In genomic region chr9:89277043-89277442, GRCh38 we compare ENCODE assay signal across 23 cellular contexts. TPM values are rescaled to one million over a fixed set of nuclear protein-coding genes. Genes with fewer than 3 reads are reported as not detected.
DNase-seq lines count a peak whose midpoint lies in the region; ATAC-seq, FAIRE-seq and TF ChIP-seq lines count a peak whose summit lies in the region.
"Had no signal": no experiment of that assay in that cellular context is flagged by ENCODE, and none has a peak within 500 bp of the region (broad histone marks: within the 10 kb centered on the region; RNA-seq: fewer than 3 reads in every experiment).

No MANE protein-coding gene starts in this region.

- peak overlapping the region; percentile 52; the same call in 1 of the 2 replicates for H2BK20ac ChIP-seq in IMR-90 (ENCODE audit: low read depth, low read length)

- H4K20me1 ChIP-seq in IMR-90 (ENCODE audit: insufficient read depth, low read length) = no peaks in the 10 kb centered on the region
- no peaks in the 10 kb centered on the region for H4K20me1 ChIP-seq in HepG2 (ENCODE audit: insufficient read depth, low read length)

- TF ChIP-seq CTCF in IMR-90 (conservative IDR thresholded peaks at IDR 0.05; ENCODE audit: low read depth, low read length) (no peak), HepG2 (CRISPR knock-in tag; IDR thresholded peaks at IDR 0.05) (no peak), ascending aorta (IDR thresholded peaks at IDR 0.05) (no peak)

- no peak overlapping the region for H3K14ac ChIP-seq in IMR-90 (replicated peaks; ENCODE audit: low read depth, low read length)

- DNase-seq in activated naive CD8-positive, alpha-beta T cell treated with anti-CD3 and anti-CD28 coated beads for 36 hours = no peak
- no peak for DNase-seq in IMR-90
- DNase-seq in T-cell = no peak
- peak in 1 of 10 donors; percentile 4 for DNase-seq in naive thymus-derived CD8-positive, alpha-beta T cell
- no peak for DNase-seq in HepG2 (ENCODE audit: low spot score)
- no peak for DNase-seq in caudate nucleus (lab: John Stamatoyannopoulos, UW)
- no peak for DNase-seq in ascending aorta (ENCODE audit: low spot score in 2 of 2)
- DNase-seq: DMS79 treated with DMSO at 0.1 percent for 48 hours, NCI-H1092 treated with DMSO at 0.1 percent for 48 hours, NCI-H1436, NCI-H187, NCI-H2081 treated with DMSO at 0.1 percent for 48 hours, NCI-H2171, NCI-H510A, NCI-H69, Peyer's patch, SHP77 treated with DMSO at 0.1 percent for 48 hours had no signal

- intact Hi-C loops in IMR-90 (cut with micrococcal nuclease) (loop anchor here (5.0 to 10.0 kb wide), 2 partner anchors 255 to 682 kb away; no protein-coding TSS in a partner anchor), HepG2 (cut with micrococcal nuclease; ENCODE audit: unreplicated experiment) (no loop called here), ascending aorta (cut with DNase I) (no loop called here)

- peaks cover 7% of the 10 kb centered on the region; the same call in 1 of the 2 replicates for H3K4me1 ChIP-seq in IMR-90 (ENCODE audit: control insufficient read depth, insufficient read depth, low read length)
- H3K4me1 ChIP-seq in HepG2 (ENCODE audit: insufficient read depth, low read length) = no peaks in the 10 kb centered on the region
- H3K4me1 ChIP-seq in ascending aorta = no peaks in the 10 kb centered on the region
- H3K4me1 ChIP-seq: Peyer's patch had no signal

- no peaks in the 10 kb centered on the region for H3K27me3 Mint-ChIP-seq in activated naive CD8-positive, alpha-beta T cell
- H3K27me3 Mint-ChIP-seq in activated naive CD8-positive, alpha-beta T cell treated with anti-CD3 and anti-CD28 coated beads for 36 hours = peaks cover 7% of the 10 kb centered on the region
- peaks cover 4 to 6% of the 10 kb centered on the region in 2 donors for H3K27me3 Mint-ChIP-seq in T-cell
- peaks cover 0 to 9% (median 0%) of the 10 kb centered on the region in 5 donors for H3K27me3 Mint-ChIP-seq in naive thymus-derived CD8-positive, alpha-beta T cell

- in situ Hi-C loops in IMR-90 (cut with MboI; ENCODE audit: low sequenced_read_pairs) (loop anchor here (10.0 kb wide), 1 partner anchor 682 kb away; no protein-coding TSS in a partner anchor), HepG2 (cut with HindIII; ENCODE audit: extremely low pct_ligation_motif_present, low pct_unique_long_range_greater_than_20kb) (no loop called here)

- H2AFZ ChIP-seq in IMR-90 (replicated peaks; ENCODE audit: low read length, poor library complexity) = no peak overlapping the region
- no peak overlapping the region for H2AFZ ChIP-seq in HepG2 (ENCODE audit: low read length)

- H3K36me3 Mint-ChIP-seq in activated naive CD8-positive, alpha-beta T cell = peaks cover 18% of the 10 kb centered on the region
- H3K36me3 Mint-ChIP-seq in activated naive CD8-positive, alpha-beta T cell treated with anti-CD3 and anti-CD28 coated beads for 36 hours = peaks cover 17% of the 10 kb centered on the region
- peaks cover 16% of the 10 kb centered on the region for H3K36me3 Mint-ChIP-seq in T-cell
- H3K36me3 Mint-ChIP-seq in naive thymus-derived CD8-positive, alpha-beta T cell = peaks cover 0 to 29% (median 17%) of the 10 kb centered on the region in 3 donors

- POLR2A ChIA-PET in IMR-90 (lab: Charles Lee; ENCODE audit: unreplicated experiment) (no interaction called here), T-cell (lab: Charles Lee) (no interaction called here), HepG2 (lab: Yijun Ruan, JAX) (no interaction called here)
- POLR2A ChIA-PET in naive thymus-derived CD8-positive, alpha-beta T cell (lab: Charles Lee) = no interaction called here

- H2BK5ac ChIP-seq in IMR-90 (ENCODE audit: low read depth, low read length, poor library complexity, severe bottlenecking) = no peak overlapping the region

- peaks cover 32% of the 10 kb centered on the region for H3K4me1 Mint-ChIP-seq in activated naive CD8-positive, alpha-beta T cell (ENCODE audit: low read depth)
- H3K4me1 Mint-ChIP-seq in activated naive CD8-positive, alpha-beta T cell treated with anti-CD3 and anti-CD28 coated beads for 36 hours = peaks cover 30% of the 10 kb centered on the region
- peaks cover 19 to 30% (median 24%) of the 10 kb centered on the region in 3 donors for H3K4me1 Mint-ChIP-seq in T-cell
- H3K4me1 Mint-ChIP-seq in naive thymus-derived CD8-positive, alpha-beta T cell = peaks cover 13 to 28% (median 18%) of the 10 kb centered on the region in 4 donors
- H3K4me1 Mint-ChIP-seq: B cell had no signal

- H3K18ac ChIP-seq in IMR-90 (ENCODE audit: low read depth, low read length) = no peak overlapping the region

- H3K9me3 Mint-ChIP-seq in activated naive CD8-positive, alpha-beta T cell (ENCODE audit: low read depth) = peaks cover 23% of the 10 kb centered on the region
- peaks cover 27% of the 10 kb centered on the region for H3K9me3 Mint-ChIP-seq in activated naive CD8-positive, alpha-beta T cell treated with anti-CD3 and anti-CD28 coated beads for 36 hours
- peaks cover 14 to 28% (median 16%) of the 10 kb centered on the region in 3 donors for H3K9me3 Mint-ChIP-seq in T-cell
- peaks cover 8 to 38% (median 29%) of the 10 kb centered on the region in 9 donors for H3K9me3 Mint-ChIP-seq in naive thymus-derived CD8-positive, alpha-beta T cell

- H3K9me1 ChIP-seq in IMR-90 (ENCODE audit: insufficient read depth, low read length) = no peaks in the 10 kb centered on the region

- no peak for TF ChIP-seq POLR2A in IMR-90 (IDR thresholded peaks at IDR 0.05; ENCODE audit: low read depth, low read length)
- TF ChIP-seq POLR2A in HepG2 (IDR thresholded peaks at IDR 0.05; ENCODE audit: insufficient read depth in 1 of 2, low read depth in 2 of 2, low read length in 2 of 2) = no peak

- BruUV-seq in IMR-90 (replicated peaks; lab: Mats Ljungman, UMichigan) (no TSS peak), HepG2 (replicated peaks; lab: Mats Ljungman, UMichigan) (no TSS peak)

- H3K9me3 ChIP-seq in IMR-90 (ENCODE audit: control insufficient read depth, insufficient read depth, low read length) (peaks cover 12% of the 10 kb centered on the region), HepG2 (ENCODE audit: low read length) (peaks cover 33% of the 10 kb centered on the region), ascending aorta (peaks cover 15 to 29% of the 10 kb centered on the region in 2 donors)

- H3K79me1 ChIP-seq in IMR-90 (ENCODE audit: low read depth in 1 of 2, low read length in 2 of 2) = no peaks in the 10 kb centered on the region

- peak overlapping the region; percentile 3; the same call in 1 of the 2 replicates for H3K23ac ChIP-seq in IMR-90 (ENCODE audit: low read depth, low read length)

- no peak overlapping the region for H4K8ac ChIP-seq in IMR-90 (ENCODE audit: low read depth in 2 of 2, low read length in 2 of 2)

- H3K56ac ChIP-seq in IMR-90 (ENCODE audit: extremely low read depth, insufficient read depth, low read length) = no peak overlapping the region

- no peak overlapping the region for H2AK9ac ChIP-seq in IMR-90 (replicated peaks; ENCODE audit: low read depth, low read length, poor library complexity)

- peak overlapping the region; percentile 35; the same call in 1 of the 2 replicates for H2AK5ac ChIP-seq in IMR-90 (ENCODE audit: low read depth, low read length)

- no peak overlapping the region for H3K4me3 Mint-ChIP-seq in activated naive CD8-positive, alpha-beta T cell
- H3K4me3 Mint-ChIP-seq in activated naive CD8-positive, alpha-beta T cell treated with anti-CD3 and anti-CD28 coated beads for 36 hours = no peak overlapping the region
- H3K4me3 Mint-ChIP-seq in T-cell = peak overlapping the region in 2 of 3 donors; percentile 28 to 37
- H3K4me3 Mint-ChIP-seq in naive thymus-derived CD8-positive, alpha-beta T cell = peak overlapping the region in 8 of 10 donors; percentile 19 to 69 (median 52)
- H3K4me3 Mint-ChIP-seq: B cell had no signal

- H3K79me2 ChIP-seq in HepG2 (ENCODE audit: insufficient read depth, low read length) = no peaks in the 10 kb centered on the region

- H3K27me3 ChIP-seq in IMR-90 (ENCODE audit: control insufficient read depth, insufficient read depth, low read length) (no peaks in the 10 kb centered on the region), HepG2 (ENCODE audit: control insufficient read depth in 1 of 2, insufficient read depth in 2 of 2, low read length in 2 of 2) (no peaks in the 10 kb centered on the region), ascending aorta (no peaks in the 10 kb centered on the region)
- H3K27me3 ChIP-seq: Peyer's patch had no signal

- TF ChIP-seq EP300 in HepG2 (IDR thresholded peaks at IDR 0.05; ENCODE audit: low read depth in 2 of 2, low read length in 2 of 2) (no peak), HepG2 (CRISPR knock-in tag; IDR thresholded peaks at IDR 0.05; ENCODE audit: borderline replicate concordance) (no peak)

- H3K36me3 ChIP-seq in IMR-90 (ENCODE audit: control insufficient read depth, insufficient read depth, low read length) (no peaks in the 10 kb centered on the region), HepG2 (replicated peaks in 1 of 2; ENCODE audit: control insufficient read depth in 1 of 2, insufficient read depth in 2 of 2, low read length in 2 of 2) (no peaks in the 10 kb centered on the region), ascending aorta (no peaks in the 10 kb centered on the region)
- H3K36me3 ChIP-seq: Peyer's patch had no signal

- peak overlapping the region; percentile 61 for H2BK120ac ChIP-seq in IMR-90 (ENCODE audit: low read depth, low read length)

- H3K27ac ChIP-seq in IMR-90 (ENCODE audit: insufficient read depth, low read length) (no peak overlapping the region), HepG2 (ENCODE audit: extremely low read length, insufficient read depth, low read length) (no peak overlapping the region), caudate nucleus (ENCODE audit: low read depth, low read length) (no peak overlapping the region), ascending aorta (no peak overlapping the region)
- H3K27ac ChIP-seq: C4-2B, KMS-11, Peyer's patch had no signal

- no peak for ATAC-seq in IMR-90 (ENCODE audit: low read depth)
- ATAC-seq in T-cell (replicated peaks in 1 of 4) = peak in 2 of 4 experiments; percentile 26 to 30
- peak; percentile 32 to 50 for ATAC-seq in naive thymus-derived CD8-positive, alpha-beta T cell
- no peak for ATAC-seq in HepG2

- H3K9ac ChIP-seq in IMR-90 (ENCODE audit: low read depth, low read length) (no peak overlapping the region), HepG2 (ENCODE audit: insufficient read depth, low read depth, low read length) (no peak overlapping the region)
- H3K9ac ChIP-seq: KMS-11 had no signal

- H3K4me2 ChIP-seq in IMR-90 (ENCODE audit: low read depth, low read length) (peak overlapping the region; percentile 42; the same call in 1 of the 2 replicates), HepG2 (ENCODE audit: low read depth, low read length) (no peak overlapping the region)

- CTCF ChIA-PET in IMR-90 (lab: Yijun Ruan, JAX) (no interaction called here), T-cell (lab: Charles Lee) (no interaction called here), HepG2 (lab: Yijun Ruan, JAX; ENCODE audit: low intra/inter-chr PET ratio, low total read pairs) (no interaction called here)

- dilution Hi-C loops in IMR-90 (cut with HindIII; ENCODE audit: low sequenced_read_pairs, unreplicated experiment) = no loop called here

- 100% methylated on average over 1 of the region's 2 CpGs; no CpG with 5 or more reads in 1 of the 2 experiments for WGBS in IMR-90 (ENCODE audit: extremely low coverage in 2 of 2, insufficient read length in 1 of 2), 2 experiments
- 78% methylated on average over 2 of the region's 2 CpGs for WGBS in HepG2 (ENCODE audit: low lambda C conversion rate)

- no peak overlapping the region for H3K4me3 ChIP-seq in IMR-90 (ENCODE audit: insufficient read depth, low read depth, low read length)
- no peak overlapping the region for H3K4me3 ChIP-seq in HepG2 (replicated peaks in 1 of 3; ENCODE audit: insufficient read depth in 1 of 3, low read depth in 2 of 3, low read length in 3 of 3)
- H3K4me3 ChIP-seq in ascending aorta = no peak overlapping the region
- H3K4me3 ChIP-seq: Peyer's patch had no signal

- H3K4ac ChIP-seq in IMR-90 (ENCODE audit: low read depth, low read length) = peak overlapping the region; percentile 64; the same call in 1 of the 2 replicates

- peak overlapping the region; percentile 33 for H4K91ac ChIP-seq in IMR-90 (ENCODE audit: insufficient read depth, low read depth, low read length)

- H3K27ac Mint-ChIP-seq in activated naive CD8-positive, alpha-beta T cell = peak overlapping the region; percentile 58
- no peak overlapping the region for H3K27ac Mint-ChIP-seq in activated naive CD8-positive, alpha-beta T cell treated with anti-CD3 and anti-CD28 coated beads for 36 hours
- H3K27ac Mint-ChIP-seq in T-cell = peak overlapping the region; percentile 34 to 71
- peak overlapping the region in 5 of 10 donors; percentile 38 to 79 (median 75) for H3K27ac Mint-ChIP-seq in naive thymus-derived CD8-positive, alpha-beta T cell
- H3K27ac Mint-ChIP-seq: B cell had no signal

- peak overlapping the region; percentile 53; the same call in 1 of the 2 replicates for H4K5ac ChIP-seq in IMR-90 (ENCODE audit: low read depth, low read length)

- TF ChIP-seq RAD21 in IMR-90 (IDR thresholded peaks at IDR 0.05; ENCODE audit: low read length) = no peak
- no peak for TF ChIP-seq RAD21 in HepG2 (CRISPR knock-in tag; IDR thresholded peaks at IDR 0.05)

- FAIRE-seq in HepG2 (lab: Jason Lieb, UNC) = no peak
- FAIRE-seq: GM19239, H54 had no signal

- H2BK15ac ChIP-seq in IMR-90 (ENCODE audit: low read depth, low read length) = peak overlapping the region; percentile 79; the same call in 1 of the 3 replicates

RNA-seq across cellular contexts. Expression of gene CKS2, which starts 34.0 kb away (rescaled TPM):
- total RNA-seq in activated naive CD8-positive, alpha-beta T cell treated with anti-CD3 and anti-CD28 coated beads for 36 hours = 100 to 1,000 TPM; 333 to 343 TPM
- 192 and 322 TPM in 2 replicates for total RNA-seq in IMR-90 (2012; rRNA removed)
- polyA plus RNA-seq in IMR-90 (2012; rRNA removed) = 261 and 325 TPM in 2 replicates
- polyA plus RNA-seq in IMR-90 (2012; cell fraction: cytosol; rRNA removed) = 28.4 and 79.6 TPM in 2 replicates
- polyA plus RNA-seq in IMR-90 (2012; cell fraction: nucleus; rRNA removed; ENCODE audit: low replicate concordance) = 30.5 and 89.8 TPM in 2 replicates
- total RNA-seq in T-cell = 10 to 100 TPM in 1 of 5 donors, 1 to 10 TPM in 4; 8.6 to 13.1 (median 9.2) TPM
- total RNA-seq in naive thymus-derived CD8-positive, alpha-beta T cell = 1 to 10 TPM; 4.8 to 5.3 TPM
- polyA plus RNA-seq in naive thymus-derived CD8-positive, alpha-beta T cell = 10 to 100 TPM in 1 of 3 donors, 1 to 10 TPM in 2; 7.0 to 13.6 (median 7.8) TPM
- total RNA-seq in HepG2 (2016; rRNA removed; fragmentation: Illumina TruSeq; extraction: Trizol) = 317 and 498 TPM in 2 replicates
- total RNA-seq in HepG2 (2016; cell fraction: cytosol; rRNA removed; fragmentation: Illumina TruSeq; extraction: Trizol; ENCODE audit: low read depth) = 202 and 209 TPM in 2 replicates
- total RNA-seq in HepG2 (2016; cell fraction: insoluble cytoplasmic fraction; rRNA removed; fragmentation: Illumina TruSeq; extraction: Trizol) = 319 and 528 TPM in 2 replicates
- total RNA-seq in HepG2 (2016; cell fraction: membrane; rRNA removed; fragmentation: Illumina TruSeq; extraction: Trizol) = 159 TPM in 2 replicates
- total RNA-seq in HepG2 (2016; cell fraction: nucleus; rRNA removed; fragmentation: Illumina TruSeq; extraction: Trizol) = 121 and 124 TPM in 2 replicates
- polyA plus RNA-seq in HepG2 (2011; rRNA removed) = 151 and 251 TPM in 2 replicates
- 262 and 383 TPM in 2 replicates for polyA plus RNA-seq in HepG2 (2011; cell fraction: cytosol; rRNA removed)
- 75.2 and 95.2 TPM in 2 replicates for polyA plus RNA-seq in HepG2 (2011; cell fraction: nucleus; rRNA removed)
- polyA plus RNA-seq in HepG2 (2012) = 170 and 179 TPM in 2 replicates
- polyA plus RNA-seq in HepG2 (2016; cell fraction: cytosol; fragmentation: Illumina TruSeq; extraction: Trizol; ENCODE audit: low read depth) = 102 and 110 TPM in 2 replicates
- polyA plus RNA-seq in HepG2 (2016; cell fraction: insoluble cytoplasmic fraction; fragmentation: Illumina TruSeq; extraction: Trizol; ENCODE audit: low read depth) = 534 and 617 TPM in 2 replicates
- 117 and 124 TPM in 2 replicates for polyA plus RNA-seq in HepG2 (2016; cell fraction: membrane; fragmentation: Illumina TruSeq; extraction: Trizol; ENCODE audit: low read depth)
- polyA plus RNA-seq in HepG2 (2016; cell fraction: nucleus; fragmentation: Illumina TruSeq; extraction: Trizol; ENCODE audit: insufficient read depth, low read depth) = 190 and 193 TPM in 2 replicates
- polyA minus RNA-seq in HepG2 (2011; rRNA and poly(A)+ RNA removed; ENCODE audit: low replicate concordance) = 158 and 427 TPM in 2 replicates
- 55.3 and 63.5 TPM in 2 replicates for polyA minus RNA-seq in HepG2 (2011; cell fraction: cytosol; rRNA and poly(A)+ RNA removed)
- polyA minus RNA-seq in HepG2 (2011; cell fraction: nucleus; rRNA and poly(A)+ RNA removed) = 22.9 and 24.1 TPM in 2 replicates
- total RNA-seq in ascending aorta = not detected

RNA-seq across cellular contexts. Expression of gene SECISBP2, which starts 41.3 kb away (rescaled TPM):
- total RNA-seq in activated naive CD8-positive, alpha-beta T cell treated with anti-CD3 and anti-CD28 coated beads for 36 hours = 10 to 100 TPM; 27.3 to 34.7 TPM
- 18.8 and 19.7 TPM in 2 replicates for total RNA-seq in IMR-90 (2012; rRNA removed)
- polyA plus RNA-seq in IMR-90 (2012; rRNA removed) = 14.4 and 16.4 TPM in 2 replicates
- polyA plus RNA-seq in IMR-90 (2012; cell fraction: cytosol; rRNA removed) = 5.2 and 5.9 TPM in 2 replicates
- polyA plus RNA-seq in IMR-90 (2012; cell fraction: nucleus; rRNA removed; ENCODE audit: low replicate concordance) = 28.0 and 65.2 TPM in 2 replicates
- total RNA-seq in T-cell = 100 to 1,000 TPM in 2 of 5 donors, 10 to 100 TPM in 3; 78.8 to 132 (median 87.5) TPM
- 100 to 1,000 TPM; 105 to 112 TPM for total RNA-seq in naive thymus-derived CD8-positive, alpha-beta T cell
- polyA plus RNA-seq in naive thymus-derived CD8-positive, alpha-beta T cell = 10 to 100 TPM; 19.6 to 27.9 (median 21.2) TPM
- total RNA-seq in HepG2 (2016; rRNA removed; fragmentation: Illumina TruSeq; extraction: Trizol) = 32.4 and 32.9 TPM in 2 replicates
- 14.6 and 17.7 TPM in 2 replicates for total RNA-seq in HepG2 (2016; cell fraction: cytosol; rRNA removed; fragmentation: Illumina TruSeq; extraction: Trizol; ENCODE audit: low read depth)
- 34.2 and 35.3 TPM in 2 replicates for total RNA-seq in HepG2 (2016; cell fraction: insoluble cytoplasmic fraction; rRNA removed; fragmentation: Illumina TruSeq; extraction: Trizol)
- total RNA-seq in HepG2 (2016; cell fraction: membrane; rRNA removed; fragmentation: Illumina TruSeq; extraction: Trizol) = 39.7 and 44.1 TPM in 2 replicates
- 37.8 and 40.1 TPM in 2 replicates for total RNA-seq in HepG2 (2016; cell fraction: nucleus; rRNA removed; fragmentation: Illumina TruSeq; extraction: Trizol)
- 38.0 and 38.4 TPM in 2 replicates for polyA plus RNA-seq in HepG2 (2011; rRNA removed)
- 20.4 and 26.2 TPM in 2 replicates for polyA plus RNA-seq in HepG2 (2011; cell fraction: cytosol; rRNA removed)
- polyA plus RNA-seq in HepG2 (2011; cell fraction: nucleus; rRNA removed) = 48.6 and 57.7 TPM in 2 replicates
- polyA plus RNA-seq in HepG2 (2012) = 31.4 and 31.5 TPM in 2 replicates
- 18.7 and 19.7 TPM in 2 replicates for polyA plus RNA-seq in HepG2 (2016; cell fraction: cytosol; fragmentation: Illumina TruSeq; extraction: Trizol; ENCODE audit: low read depth)
- 32.7 and 33.1 TPM in 2 replicates for polyA plus RNA-seq in HepG2 (2016; cell fraction: insoluble cytoplasmic fraction; fragmentation: Illumina TruSeq; extraction: Trizol; ENCODE audit: low read depth)
- polyA plus RNA-seq in HepG2 (2016; cell fraction: membrane; fragmentation: Illumina TruSeq; extraction: Trizol; ENCODE audit: low read depth) = 33.3 and 34.2 TPM in 2 replicates
- 46.3 and 52.0 TPM in 2 replicates for polyA plus RNA-seq in HepG2 (2016; cell fraction: nucleus; fragmentation: Illumina TruSeq; extraction: Trizol; ENCODE audit: insufficient read depth, low read depth)
- polyA minus RNA-seq in HepG2 (2011; rRNA and poly(A)+ RNA removed; ENCODE audit: low replicate concordance) = 21.8 and 27.1 TPM in 2 replicates
- 13.3 and 14.0 TPM in 2 replicates for polyA minus RNA-seq in HepG2 (2011; cell fraction: cytosol; rRNA and poly(A)+ RNA removed)
- 60.4 and 64.4 TPM in 2 replicates for polyA minus RNA-seq in HepG2 (2011; cell fraction: nucleus; rRNA and poly(A)+ RNA removed)
- 27.8 TPM for total RNA-seq in ascending aorta

Comparison
In these comparisons a context has a peak if more than half of its experiments do, and no peak if none do; other contexts are left out.
1. H3K4me3 Mint-ChIP-seq: peak in T-cell (2 of 3) and naive thymus-derived CD8-positive, alpha-beta T cell (8 of 10); none in activated naive CD8-positive, alpha-beta T cell (single experiment) and activated naive CD8-positive, alpha-beta T cell treated with anti-CD3 and anti-CD28 coated beads for 36 hours (single experiment).
2. ATAC-seq: peak in naive thymus-derived CD8-positive, alpha-beta T cell (2 of 2); none in IMR-90 (single experiment) and HepG2 (single experiment).
3. RNA of gene CKS2, which starts 34.0 kb away (total RNA-seq): 333 to 343 TPM in activated naive CD8-positive, alpha-beta T cell treated with anti-CD3 and anti-CD28 coated beads for 36 hours, 121 to 528 TPM in HepG2 and 192 to 322 TPM in IMR-90; 8.6 to 13.1 TPM in T-cell, 4.8 to 5.3 TPM in naive thymus-derived CD8-positive, alpha-beta T cell and not detected in ascending aorta (single experiment); every median in the first group is over 4 times any median in the second.